8 cellular contexts compared by ENCODE assay signal in the genomic region with DNA sequence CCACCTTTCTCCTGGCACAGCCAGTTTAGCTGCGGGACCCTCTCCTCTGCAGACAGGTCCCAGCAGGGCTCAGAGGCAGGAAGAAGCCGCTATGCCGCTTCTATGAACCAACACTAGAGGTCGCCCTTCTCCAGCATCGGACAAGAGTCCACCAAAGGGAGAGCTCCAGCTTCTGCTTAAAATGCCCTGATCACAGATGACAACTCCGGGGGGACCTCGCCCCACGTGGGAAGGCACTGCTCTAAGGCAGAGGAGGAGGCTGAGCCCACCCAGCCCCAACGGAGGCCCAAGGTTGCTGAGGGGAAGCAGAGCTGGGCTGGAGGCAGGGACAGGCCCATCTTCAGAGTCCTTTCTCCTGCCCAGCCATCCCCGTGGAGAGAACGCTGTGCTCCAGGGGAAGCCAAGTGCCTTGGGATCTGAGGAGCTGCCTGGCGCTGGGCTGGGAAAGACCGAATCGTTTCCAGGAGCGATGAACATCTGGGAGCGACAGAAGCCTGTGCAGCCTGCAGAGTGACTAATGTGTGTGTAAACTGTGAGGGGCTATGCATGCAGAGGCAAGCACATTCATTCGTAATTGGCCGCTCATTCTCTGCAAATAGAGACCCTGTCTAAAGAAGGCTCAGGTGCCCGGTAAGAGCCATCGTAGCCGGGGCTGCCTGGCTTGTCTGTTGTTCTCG. TPM values are rescaled to one million over a fixed set of nuclear protein-coding genes. Genes with fewer than 3 reads are reported as not detected.
DNase-seq lines count a peak whose midpoint lies in the region; ATAC-seq and TF ChIP-seq lines count a peak whose summit lies in the region.

No MANE protein-coding gene starts in this region.

- peak overlapping the region; percentile 66 for H3K27ac ChIP-seq in OCI-LY1 (ENCODE audit: low read depth, low read length, poor library complexity, severe bottlenecking)
- no peak overlapping the region for H3K27ac ChIP-seq in cardiac muscle cell

- H3K4me1 ChIP-seq in OCI-LY1 (ENCODE audit: insufficient read depth, low read length, severe bottlenecking) (peaks cover 16% of the 10 kb centered on the region), cardiac muscle cell (ENCODE audit: low read depth) (no peaks in the 10 kb centered on the region)

- no peaks in the 10 kb centered on the region for H3K79me2 ChIP-seq in OCI-LY1 (ENCODE audit: insufficient read depth, low read length)

- H4K20me1 ChIP-seq in OCI-LY1 (ENCODE audit: insufficient read depth, low read length), result no peaks in the 10 kb centered on the region

- H3K27me3 ChIP-seq in OCI-LY1 (ENCODE audit: insufficient read depth, low read length), result no peaks in the 10 kb centered on the region
- H3K27me3 ChIP-seq in cardiac muscle cell, result no peaks in the 10 kb centered on the region

- peak overlapping the region; percentile 75 for H3K4me2 ChIP-seq in OCI-LY1 (ENCODE audit: low read length)

- H2AFZ ChIP-seq in OCI-LY1 (ENCODE audit: low read length), result peak overlapping the region; percentile 2; the same call in 1 of the 2 replicates

- H3K4me3 ChIP-seq in OCI-LY1 (ENCODE audit: low read depth, low read length, poor library complexity, severe bottlenecking) (peak overlapping the region; percentile 53), cardiac muscle cell (no peak overlapping the region)

- DNase-seq in CMK (ENCODE audit: low read depth), result peak; percentile 45
- DNase-seq in activated naive CD4-positive, alpha-beta T cell treated with anti-CD3 and anti-CD28 coated beads, Interleukin-2, amount 50 U/mL, for 16 hours, result peak; percentile 72
- DNase-seq in cardiac muscle cell (ENCODE audit: low read depth in 1 of 2, low spot score in 1 of 2), result peak; percentile 76 to 84
- DNase-seq in renal cortical epithelial cell (ENCODE audit: low read depth), result peak; percentile 65
- no peak for DNase-seq in SW 1271 (lab: John Stamatoyannopoulos, UW)

- no peaks in the 10 kb centered on the region for H3K9me3 ChIP-seq in OCI-LY1 (ENCODE audit: low read length)
- no peaks in the 10 kb centered on the region for H3K9me3 ChIP-seq in cardiac muscle cell (ENCODE audit: low read depth)

- H3K9me2 ChIP-seq in OCI-LY1 (ENCODE audit: low read depth, low read length), result no peaks in the 10 kb centered on the region

- ATAC-seq in GM21786 (IDR thresholded peaks at IDR 0.05; ENCODE audit: unreplicated experiment) (peak; percentile 89), GM19397 (IDR thresholded peaks at IDR 0.05; ENCODE audit: unreplicated experiment) (no peak)

- H3F3A ChIP-seq in OCI-LY1 (ENCODE audit: insufficient read depth, low read length), result no peaks in the 10 kb centered on the region

- peak; percentile 99 for TF ChIP-seq CTCF in OCI-LY1 (IDR thresholded peaks at IDR 0.05; ENCODE audit: low read length)
- peak; percentile 80 for TF ChIP-seq CTCF in cardiac muscle cell (IDR thresholded peaks at IDR 0.05; ENCODE audit: low read depth, low read length)

- H3K36me3 ChIP-seq in OCI-LY1 (ENCODE audit: insufficient read depth, low read length) (no peaks in the 10 kb centered on the region), cardiac muscle cell (peaks cover 2% of the 10 kb centered on the region)

- H3K9ac ChIP-seq in OCI-LY1 (ENCODE audit: low read length), result peak overlapping the region; percentile 59

RNA-seq across cellular contexts. Expression of a gene that starts 43.5 kb away (rescaled TPM):
- 13.4 and 21.4 TPM in 2 replicates for total RNA-seq in cardiac muscle cell
- 26.1 and 30.5 TPM in 2 replicates for polyA plus RNA-seq in cardiac muscle cell
- total RNA-seq in renal cortical epithelial cell, result 4.0 and 6.6 TPM in 2 replicates

Comparison
In these comparisons a context has a peak if more than half of its experiments do, and no peak if none do; other contexts are left out.
1. DNase-seq: peak in CMK (single experiment), activated naive CD4-positive, alpha-beta T cell treated with anti-CD3 and anti-CD28 coated beads, Interleukin-2, amount 50 U/mL, for 16 hours (single experiment), cardiac muscle cell (2 of 2) and renal cortical epithelial cell (single experiment); none in SW 1271 (0 of 2).